33 cellular contexts compared by ENCODE assay signal in the genomic region with DNA sequence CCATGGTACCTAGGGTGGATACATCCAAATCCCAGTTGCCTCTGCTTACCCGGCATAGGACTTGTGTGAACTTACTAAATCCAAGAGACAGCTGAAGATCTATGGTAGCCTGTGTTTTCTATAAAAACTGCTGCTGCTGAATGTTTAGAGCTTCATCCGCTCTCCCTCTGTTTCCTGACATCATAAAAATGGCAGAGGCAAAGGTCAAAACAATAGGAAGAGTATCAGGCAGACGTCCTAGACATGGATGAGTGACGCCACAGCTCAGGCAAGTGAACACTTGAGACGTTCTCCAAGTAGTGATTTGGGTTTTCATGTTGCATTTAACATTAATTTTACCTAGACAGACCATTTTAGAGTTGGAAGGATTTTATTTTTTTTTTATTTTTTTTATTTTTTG.
"Had no signal": no experiment of that assay in that cellular context is flagged by ENCODE, and none has a peak within 500 bp of the region (broad histone marks: within the 10 kb centered on the region; RNA-seq: fewer than 3 reads in every experiment).

No MANE protein-coding gene starts in this region.

- ATAC-seq: activated CD4-positive, alpha-beta T cell treated with anti-CD3 and anti-CD28 coated beads for 36 hours; activated CD8-positive, alpha-beta memory T cell treated with anti-CD3 and anti-CD28 coated beads, Interleukin-2, amount 10 ng/mL, durations not matched to agents 7 days and 5 days; activated CD8-positive, alpha-beta T cell treated with anti-CD3 and anti-CD28 coated beads, Interleukin-2, amount 10 ng/mL, durations not matched to agents 7 days and 5 days; activated naive CD8-positive, alpha-beta T cell treated with anti-CD3 and anti-CD28 coated beads, Interleukin-2, amount 50 U/mL, for 24 hours; esophagus mucosa; foreskin keratinocyte; gastrocnemius medialis had no signal

- H3K4me1 Mint-ChIP-seq: activated CD4-positive, alpha-beta T cell treated with anti-CD3 and anti-CD28 coated beads for 36 hours; activated CD4-positive, alpha-beta T cell treated with anti-CD3 and anti-CD28 coated beads, Interleukin-2, amount 10 ng/mL, durations not matched to agents 24 days and 14 days; activated CD8-positive, alpha-beta memory T cell treated with anti-CD3 and anti-CD28 coated beads, Interleukin-2, amount 10 ng/mL, durations not matched to agents 7 days and 5 days; activated naive CD4-positive, alpha-beta T cell treated with anti-CD3 and anti-CD28 coated beads, Interleukin-2, amount 50 U/mL, for 24 hours; activated naive CD8-positive, alpha-beta T cell treated with anti-CD3 and anti-CD28 coated beads for 36 hours; activated naive CD8-positive, alpha-beta T cell treated with anti-CD3 and anti-CD28 coated beads, Interleukin-2, amount 50 U/mL, for 24 hours had no signal

- H3K27ac Mint-ChIP-seq: activated CD4-positive, alpha-beta memory T cell treated with anti-CD3 and anti-CD28 coated beads for 36 hours; activated CD4-positive, alpha-beta T cell treated with anti-CD3 and anti-CD28 coated beads for 36 hours; activated CD4-positive, alpha-beta T cell treated with anti-CD3 and anti-CD28 coated beads, Interleukin-2, amount 10 ng/mL, durations not matched to agents 24 days and 14 days; activated CD8-positive, alpha-beta memory T cell treated with anti-CD3 and anti-CD28 coated beads, Interleukin-2, amount 10 ng/mL, durations not matched to agents 7 days and 5 days; activated CD8-positive, alpha-beta T cell treated with anti-CD3 and anti-CD28 coated beads, Interleukin-2, amount 10 ng/mL, durations not matched to agents 7 days and 5 days; activated naive CD4-positive, alpha-beta T cell treated with anti-CD3 and anti-CD28 coated beads for 36 hours; activated naive CD4-positive, alpha-beta T cell treated with anti-CD3 and anti-CD28 coated beads, Interleukin-2, amount 50 U/mL, for 24 hours; activated naive CD8-positive, alpha-beta T cell treated with anti-CD3 and anti-CD28 coated beads for 36 hours; activated naive CD8-positive, alpha-beta T cell treated with anti-CD3 and anti-CD28 coated beads, Interleukin-2, amount 50 U/mL, for 24 hours; activated T-helper 1 cell treated with anti-CD3 and anti-CD28 coated beads, Interleukin-12 subunit alpha, Interleukin-12 subunit beta, Interleukin-2, Interleukin-4 antibody, amounts not matched to agents 30 ng/mL and 10 ng/mL and 1 ng/mL, durations not matched to agents 14 hours and 24 hours and 36 hours; activated T-helper 2 cell treated with anti-CD3 and anti-CD28 coated beads, Interferon-gamma antibody, Interleukin-2, Interleukin-4, amounts not matched to agents 10 μg/mL and 5 μg/mL and 100 μg/mL, durations not matched to agents 14 hours and 24 hours and 36 hours had no signal

- H3K9me3 Mint-ChIP-seq: activated CD4-positive, alpha-beta memory T cell treated with anti-CD3 and anti-CD28 coated beads for 36 hours; activated CD4-positive, alpha-beta T cell treated with anti-CD3 and anti-CD28 coated beads, Interleukin-2, amount 10 ng/mL, durations not matched to agents 24 days and 14 days; activated naive CD4-positive, alpha-beta T cell treated with anti-CD3 and anti-CD28 coated beads for 36 hours; activated naive CD4-positive, alpha-beta T cell treated with anti-CD3 and anti-CD28 coated beads, Interleukin-2, amount 50 U/mL, for 24 hours; activated naive CD8-positive, alpha-beta T cell treated with anti-CD3 and anti-CD28 coated beads for 36 hours; activated naive CD8-positive, alpha-beta T cell treated with anti-CD3 and anti-CD28 coated beads, Interleukin-2, amount 50 U/mL, for 24 hours; activated T-helper 1 cell treated with anti-CD3 and anti-CD28 coated beads, Interleukin-12 subunit alpha, Interleukin-12 subunit beta, Interleukin-2, Interleukin-4 antibody, amounts not matched to agents 30 ng/mL and 10 ng/mL and 1 ng/mL, durations not matched to agents 14 hours and 24 hours and 36 hours; activated T-helper 2 cell treated with anti-CD3 and anti-CD28 coated beads, Interferon-gamma antibody, Interleukin-2, Interleukin-4, amounts not matched to agents 10 μg/mL and 5 μg/mL and 100 μg/mL, durations not matched to agents 14 hours and 24 hours and 36 hours; brain had no signal

- H3K9me3 ChIP-seq: adrenal gland, breast epithelium, colonic mucosa, gastrocnemius medialis had no signal

- H3K4me3 ChIP-seq: adrenal gland, breast epithelium, cardiac muscle cell, colonic mucosa, gastrocnemius medialis had no signal

- H3K4me3 Mint-ChIP-seq: activated CD4-positive, alpha-beta memory T cell treated with anti-CD3 and anti-CD28 coated beads for 36 hours; activated CD4-positive, alpha-beta T cell treated with anti-CD3 and anti-CD28 coated beads for 36 hours; activated CD4-positive, alpha-beta T cell treated with anti-CD3 and anti-CD28 coated beads, Interleukin-2, amount 10 ng/mL, durations not matched to agents 24 days and 14 days; activated CD8-positive, alpha-beta memory T cell treated with anti-CD3 and anti-CD28 coated beads, Interleukin-2, amount 10 ng/mL, durations not matched to agents 7 days and 5 days; activated CD8-positive, alpha-beta T cell treated with anti-CD3 and anti-CD28 coated beads, Interleukin-2, amount 10 ng/mL, durations not matched to agents 7 days and 5 days; activated naive CD4-positive, alpha-beta T cell treated with anti-CD3 and anti-CD28 coated beads for 36 hours; activated naive CD4-positive, alpha-beta T cell treated with anti-CD3 and anti-CD28 coated beads, Interleukin-2, amount 50 U/mL, for 24 hours; activated naive CD8-positive, alpha-beta T cell treated with anti-CD3 and anti-CD28 coated beads for 36 hours; activated naive CD8-positive, alpha-beta T cell treated with anti-CD3 and anti-CD28 coated beads, Interleukin-2, amount 50 U/mL, for 24 hours; activated T-helper 1 cell treated with anti-CD3 and anti-CD28 coated beads, Interleukin-12 subunit alpha, Interleukin-12 subunit beta, Interleukin-2, Interleukin-4 antibody, amounts not matched to agents 30 ng/mL and 10 ng/mL and 1 ng/mL, durations not matched to agents 14 hours and 24 hours and 36 hours; brain had no signal

- H3K36me3 Mint-ChIP-seq: activated CD4-positive, alpha-beta memory T cell treated with anti-CD3 and anti-CD28 coated beads for 36 hours; activated CD8-positive, alpha-beta memory T cell treated with anti-CD3 and anti-CD28 coated beads, Interleukin-2, amount 10 ng/mL, durations not matched to agents 7 days and 5 days had no signal

- H3K4me1 ChIP-seq: adrenal gland, breast epithelium, colonic mucosa, foreskin keratinocyte, gastrocnemius medialis had no signal

- DNase-seq: activated CD4-positive, alpha-beta memory T cell treated with anti-CD3 and anti-CD28 coated beads for 36 hours; activated CD4-positive, alpha-beta T cell treated with anti-CD3 and anti-CD28 coated beads for 36 hours; activated CD4-positive, alpha-beta T cell treated with anti-CD3 and anti-CD28 coated beads, Interleukin-2, amount 10 ng/mL, durations not matched to agents 24 days and 14 days; activated CD4-positive, CD25-positive, alpha-beta regulatory T cell; activated CD4-positive, CD25-positive, alpha-beta regulatory T cell treated with anti-CD3 and anti-CD28 coated beads, Interleukin-2, amount 50 U/mL, for 72 hours; activated CD8-positive, alpha-beta memory T cell treated with anti-CD3 and anti-CD28 coated beads, Interleukin-2, amount 10 ng/mL, durations not matched to agents 7 days and 5 days; activated CD8-positive, alpha-beta memory T cell treated with anti-CD3 and anti-CD28 coated beads, Interleukin-2, amount 50 U/mL, for 4 hours; activated CD8-positive, alpha-beta T cell treated with anti-CD3 and anti-CD28 coated beads, Interleukin-2, amount 10 ng/mL, durations not matched to agents 7 days and 5 days; activated effector memory CD4-positive, alpha-beta T cell treated with anti-CD3 and anti-CD28 coated beads, Interleukin-2, amount 50 U/mL, for 16 hours; activated naive CD4-positive, alpha-beta T cell treated with anti-CD3 and anti-CD28 coated beads for 36 hours; activated naive CD8-positive, alpha-beta T cell treated with anti-CD3 and anti-CD28 coated beads for 36 hours; activated naive CD8-positive, alpha-beta T cell treated with anti-CD3 and anti-CD28 coated beads, Interleukin-2, amount 50 U/mL, for 24 hours; activated T-cell treated with anti-CD3 and anti-CD28 coated beads, Interleukin-2, amount 50 U/mL, for 1 hour; activated T-cell treated with anti-CD3 and anti-CD28 coated beads, Interleukin-2, amount 50 U/mL, for 48 hours; amygdala; aorta; central memory CD4-positive, alpha-beta T cell; cerebellar nuclear complex; colonic mucosa; effector CD8-positive, alpha-beta T cell; foreskin keratinocyte; gastrocnemius medialis; glutamatergic neuron; T-helper 2 cell had no signal

- H3K27ac ChIP-seq: adrenal gland, breast epithelium, cardiac muscle cell, colonic mucosa, foreskin keratinocyte, gastrocnemius medialis had no signal

- H3K27me3 Mint-ChIP-seq: activated CD4-positive, alpha-beta memory T cell treated with anti-CD3 and anti-CD28 coated beads for 36 hours; activated CD4-positive, alpha-beta T cell treated with anti-CD3 and anti-CD28 coated beads for 36 hours; activated CD4-positive, alpha-beta T cell treated with anti-CD3 and anti-CD28 coated beads, Interleukin-2, amount 10 ng/mL, durations not matched to agents 24 days and 14 days; activated CD8-positive, alpha-beta memory T cell treated with anti-CD3 and anti-CD28 coated beads, Interleukin-2, amount 10 ng/mL, durations not matched to agents 7 days and 5 days; activated naive CD4-positive, alpha-beta T cell treated with anti-CD3 and anti-CD28 coated beads, Interleukin-2, amount 50 U/mL, for 24 hours; activated naive CD8-positive, alpha-beta T cell treated with anti-CD3 and anti-CD28 coated beads for 36 hours; activated naive CD8-positive, alpha-beta T cell treated with anti-CD3 and anti-CD28 coated beads, Interleukin-2, amount 50 U/mL, for 24 hours had no signal

- FAIRE-seq: endometrium had no signal

- H3K36me3 ChIP-seq: breast epithelium, colonic mucosa had no signal

- H3K27me3 ChIP-seq: adrenal gland, breast epithelium, cardiac muscle cell, colonic mucosa, foreskin keratinocyte, gastrocnemius medialis had no signal
